8 cellular contexts compared by ENCODE assay signal in genomic region chr16:75622762-75623605, GRCh38. TPM values are rescaled to one million over a fixed set of nuclear protein-coding genes. Genes with fewer than 3 reads are reported as not detected.
DNase-seq lines count a peak whose midpoint lies in the region; ATAC-seq and TF ChIP-seq lines count a peak whose summit lies in the region.

TSS of gene ADAT1 (minus strand) at chr16:75623281. CDS start at chr16:75620799, 2,482 bp downstream.

- in situ Hi-C loops in transverse colon (cut with MboI; ENCODE audit: low pct_ligation_motif_present in 1 of 4, low pct_unique_long_range_greater_than_20kb in 1 of 4, low sequenced_read_pairs in 3 of 4), result no loop called here

- peak; percentile 91 for ATAC-seq in HG02798 (IDR thresholded peaks at IDR 0.05; ENCODE audit: poor library complexity, unreplicated experiment)

- H2AFZ ChIP-seq in trophoblast cell (ENCODE audit: insufficient read depth, low read length, poor library complexity), result peak within 1 kb of the TSS; percentile 38

- H3K4me3 ChIP-seq in GM12875 (ENCODE audit: low read depth, low read length), result peak within 1 kb of the TSS; percentile 86
- H3K4me3 ChIP-seq in adipocyte (ENCODE audit: low read length), result peak within 1 kb of the TSS; percentile 91
- peak within 1 kb of the TSS; percentile 66 for H3K4me3 ChIP-seq in cardiac muscle cell
- H3K4me3 ChIP-seq in trophoblast cell (ENCODE audit: low read depth, low read length), result peak within 1 kb of the TSS; percentile 83
- H3K4me3 ChIP-seq in transverse colon, result peak within 1 kb of the TSS; percentile 51 to 72 (median 62)

- H3K4ac ChIP-seq in trophoblast cell (ENCODE audit: low read depth, low read length), result peak within 1 kb of the TSS; percentile 3

- peak within 1 kb of the TSS; percentile 82 for H3K4me2 ChIP-seq in trophoblast cell (ENCODE audit: low read length)

- peak within 1 kb of the TSS; percentile 28 for H2BK5ac ChIP-seq in trophoblast cell (ENCODE audit: low read depth, low read length, poor library complexity)

- peak; percentile 98 for DNase-seq in NCI-H1436 (lab: John Stamatoyannopoulos, UW)
- DNase-seq in T follicular helper cell (ENCODE audit: low read depth), result peak; percentile 99
- peak; percentile 100 for DNase-seq in adipocyte (ENCODE audit: low read depth)
- peak; percentile 99 to 100 for DNase-seq in cardiac muscle cell (ENCODE audit: low read depth in 1 of 2, low spot score in 1 of 2)
- DNase-seq in trophoblast cell, result peak; percentile 100
- DNase-seq in transverse colon, result peak; percentile 99

- H4K91ac ChIP-seq in trophoblast cell (ENCODE audit: low read depth, low read length), result peak within 1 kb of the TSS; percentile 82

- peak within 1 kb of the TSS; percentile 9 for H3K18ac ChIP-seq in trophoblast cell (ENCODE audit: low read length)

- no peaks in the 10 kb centered on the region for H3K9me3 ChIP-seq in adipocyte (ENCODE audit: control insufficient read depth, low read length)
- H3K9me3 ChIP-seq in cardiac muscle cell (ENCODE audit: low read depth), result no peaks in the 10 kb centered on the region
- no peaks in the 10 kb centered on the region for H3K9me3 ChIP-seq in trophoblast cell (ENCODE audit: insufficient read depth, low read depth, low read length)
- no peaks in the 10 kb centered on the region for H3K9me3 ChIP-seq in transverse colon

- H2BK12ac ChIP-seq in trophoblast cell (ENCODE audit: low read length), result no peak within 1 kb of the TSS

- peak within 1 kb of the TSS; percentile 22 for H3K14ac ChIP-seq in trophoblast cell (ENCODE audit: low read length)

- H3K36me3 ChIP-seq in adipocyte (ENCODE audit: control insufficient read depth, insufficient read depth, low read length, severe bottlenecking), result peaks cover 47% of the 10 kb centered on the region
- H3K36me3 ChIP-seq in cardiac muscle cell, result peaks cover 16% of the 10 kb centered on the region
- peaks cover 10 to 41% of the 10 kb centered on the region in 2 experiments for H3K36me3 ChIP-seq in trophoblast cell (ENCODE audit: control insufficient read depth in 1 of 2, insufficient read depth in 2 of 2, low read length in 2 of 2)
- peaks cover 0 to 10% (median under 1%) of the 10 kb centered on the region in 4 donors for H3K36me3 ChIP-seq in transverse colon

- H3K79me2 ChIP-seq in trophoblast cell (ENCODE audit: control insufficient read depth, insufficient read depth, low read length, poor library complexity), result peaks cover 2% of the 10 kb centered on the region

- H3K9ac ChIP-seq in adipocyte (ENCODE audit: low read length), result peak within 1 kb of the TSS; percentile 91
- peak within 1 kb of the TSS; percentile 98 for H3K9ac ChIP-seq in trophoblast cell (ENCODE audit: low read length)

- peaks cover 28% of the 10 kb centered on the region for H3K4me1 ChIP-seq in adipocyte (ENCODE audit: control insufficient read depth, insufficient read depth, low read length)
- H3K4me1 ChIP-seq in cardiac muscle cell (ENCODE audit: low read depth), result peaks cover 9% of the 10 kb centered on the region
- peaks cover 0 to 5% of the 10 kb centered on the region in 2 experiments for H3K4me1 ChIP-seq in trophoblast cell (ENCODE audit: control insufficient read depth in 1 of 2, insufficient read depth in 2 of 2, low read length in 2 of 2)
- H3K4me1 ChIP-seq in transverse colon, result peaks cover 11 to 26% (median 16%) of the 10 kb centered on the region in 4 donors

- TF ChIP-seq EP300 in transverse colon (IDR thresholded peaks at IDR 0.05; ENCODE audit: low read depth), result no peak

- H3K27ac ChIP-seq in cardiac muscle cell (peak within 1 kb of the TSS; percentile 81), trophoblast cell (ENCODE audit: low read depth, low read length) (peak within 1 kb of the TSS; percentile 65), transverse colon (peak within 1 kb of the TSS; percentile 92 to 97 (median 94))

- H3K79me1 ChIP-seq in trophoblast cell (ENCODE audit: low read length), result peaks cover 3% of the 10 kb centered on the region

- H2AK5ac ChIP-seq in trophoblast cell (ENCODE audit: low read length), result no peak within 1 kb of the TSS

- no peak within 1 kb of the TSS for H3K23ac ChIP-seq in trophoblast cell (ENCODE audit: low read length)

- no peak for TF ChIP-seq CTCF in GM12875 (IDR thresholded peaks at IDR 0.05; ENCODE audit: borderline replicate concordance, insufficient read depth, low read depth, low read length)
- TF ChIP-seq CTCF in cardiac muscle cell (IDR thresholded peaks at IDR 0.05; ENCODE audit: low read depth, low read length), result no peak
- TF ChIP-seq CTCF in transverse colon (IDR thresholded peaks at IDR 0.05), result no peak

- intact Hi-C loops in transverse colon (cut with DNase I; ENCODE audit: low total_unique reads), result loop anchor here (2.0 kb wide), 1 partner anchor 56 kb away; the partner anchor contains the start of gene GABARAPL2

- no peaks in the 10 kb centered on the region for H3K27me3 ChIP-seq in adipocyte (replicated peaks; ENCODE audit: control insufficient read depth, insufficient read depth, low read length)
- no peaks in the 10 kb centered on the region for H3K27me3 ChIP-seq in cardiac muscle cell
- no peaks in the 10 kb centered on the region for H3K27me3 ChIP-seq in trophoblast cell (ENCODE audit: insufficient read depth, low read length)
- no peaks in the 10 kb centered on the region for H3K27me3 ChIP-seq in transverse colon

- WGBS in trophoblast cell (ENCODE audit: extremely low coverage, insufficient coverage, insufficient read length), result no CpG with 5 or more reads among the region's 62 CpGs
- 0 to 1% methylated on average over 11 to 61 of the region's 62 CpGs for WGBS in transverse colon (ENCODE audit: low coverage in 1 of 2), 2 donors

- peak; percentile 85 for TF ChIP-seq POLR2A in transverse colon (IDR thresholded peaks at IDR 0.05)

- H2BK120ac ChIP-seq in trophoblast cell (ENCODE audit: insufficient read depth, low read length, poor library complexity), result peak within 1 kb of the TSS; percentile 8

- H4K8ac ChIP-seq in trophoblast cell (ENCODE audit: low read depth, low read length), result peak within 1 kb of the TSS; percentile 76

- peak within 1 kb of the TSS; percentile 17 for H4K12ac ChIP-seq in trophoblast cell (ENCODE audit: low read depth, low read length)

RNA-seq across cellular contexts. Expression of gene ADAT1, which starts in this region (rescaled TPM):
- 52.4 and 66.1 TPM in 2 replicates for total RNA-seq in cardiac muscle cell
- 21.6 and 23.3 TPM in 2 replicates for polyA plus RNA-seq in cardiac muscle cell
- polyA plus RNA-seq in trophoblast cell (2013), result 23.8 and 25.7 TPM in 2 replicates
- 10 to 100 TPM; 14.1 to 94.3 (median 49.1) TPM for total RNA-seq in transverse colon

Comparison
In these comparisons a context has a peak if more than half of its experiments do, and no peak if none do; other contexts are left out.
1. Peak in every context shown above with its lines: DNase-seq, ATAC-seq, H3K4me3 ChIP-seq and H3K27ac ChIP-seq.